19 cellular contexts compared by ENCODE assay signal in genomic region chr21:44847261-44848056, GRCh38. TPM values are rescaled to one million over a fixed set of nuclear protein-coding genes. Genes with fewer than 3 reads are reported as not detected.
DNase-seq lines count a peak whose midpoint lies in the region; ATAC-seq, FAIRE-seq and TF ChIP-seq lines count a peak whose summit lies in the region.
"Had no signal": no experiment of that assay in that cellular context is flagged by ENCODE, and none has a peak within 500 bp of the region (broad histone marks: within the 10 kb centered on the region; RNA-seq: fewer than 3 reads in every experiment).

No MANE protein-coding gene starts in this region.

- no peak overlapping the region for H2AK5ac ChIP-seq in H1 (ENCODE audit: low read depth, low read length)

- H3K4me1 ChIP-seq in SK-N-SH (ENCODE audit: control insufficient read depth in 1 of 2, insufficient read depth in 2 of 2, low read depth in 1 of 2, low read length in 1 of 2) (peaks cover 0 to 13% of the 10 kb centered on the region in 2 experiments; a peak in 1 of 4 replicates), Peyer's patch (peaks cover 8 to 52% (median 13%) of the 10 kb centered on the region in 4 donors), H1 (replicated peaks in 1 of 4; ENCODE audit: control insufficient read depth in 3 of 4, insufficient read depth in 4 of 4, low read length in 3 of 4) (peaks cover 0 to 16% (median 4%) of the 10 kb centered on the region in 4 experiments; a peak in 5 of 7 replicates), psoas muscle (peaks cover 10% of the 10 kb centered on the region), spleen (peaks cover 17 to 64% (median 24%) of the 10 kb centered on the region in 6 donors)

- 89% methylated on average over 12 of the region's 24 CpGs for WGBS in SK-N-SH (ENCODE audit: low lambda C conversion rate)
- 88% methylated on average over 24 of the region's 24 CpGs; no CpG with 5 or more reads in 1 of the 2 experiments for WGBS in H1 (ENCODE audit: extremely low coverage in 1 of 2, insufficient coverage in 1 of 2, insufficient read length in 1 of 2, insufficient replicate concordance in 2 of 2, low coverage in 1 of 2, low lambda C conversion rate in 2 of 2, missing lambda C conversion rate in 1 of 2), 2 experiments
- WGBS in psoas muscle, 3 donors: 68 to 70% (median 69%) methylated on average over 24 of the region's 24 CpGs
- WGBS in spleen, 5 donors: 83 to 94% (median 89%) methylated on average over 15 to 24 of the region's 24 CpGs

- H3K14ac ChIP-seq in H1 (ENCODE audit: insufficient read length): no peak overlapping the region

- H3K36me3 ChIP-seq in SK-N-SH (replicated peaks in 1 of 2; ENCODE audit: control insufficient read depth in 1 of 2, insufficient read depth in 2 of 2, low read length in 1 of 2) (peaks cover 25 to 34% of the 10 kb centered on the region in 2 experiments), Peyer's patch (peaks cover 0 to 41% (median 0%) of the 10 kb centered on the region in 3 donors), H1 (ENCODE audit: control insufficient read depth in 2 of 4, insufficient read depth in 4 of 4, low read length in 3 of 4) (peaks cover 14 to 24% (median 20%) of the 10 kb centered on the region in 4 experiments; a peak in 6 of 8 replicates), psoas muscle (ENCODE audit: insufficient read depth in 1 of 2, low read depth in 1 of 2) (peaks cover 7 to 36% of the 10 kb centered on the region in 2 donors), spleen (peaks cover 3 to 50% (median 38%) of the 10 kb centered on the region in 6 donors)

- no peaks in the 10 kb centered on the region for H3K27me3 ChIP-seq in SK-N-SH (ENCODE audit: insufficient read depth)
- no peaks in the 10 kb centered on the region for H3K27me3 ChIP-seq in Peyer's patch
- H3K27me3 ChIP-seq in H1 (replicated peaks in 1 of 4; ENCODE audit: control insufficient read depth in 3 of 4, extremely low read depth in 1 of 4, insufficient read depth in 3 of 4, low read length in 3 of 4): no peaks in the 10 kb centered on the region
- peaks cover 0 to 21% (median 0%) of the 10 kb centered on the region in 3 donors for H3K27me3 ChIP-seq in psoas muscle (ENCODE audit: insufficient read depth in 3 of 3, low read length in 2 of 3)
- peaks cover 0 to 24% (median 0%) of the 10 kb centered on the region in 7 donors for H3K27me3 ChIP-seq in spleen (replicated peaks in 1 of 7)

- no peak overlapping the region for H3K23ac ChIP-seq in H1 (ENCODE audit: insufficient read length)

- H4K8ac ChIP-seq in H1 (ENCODE audit: extremely low read depth, insufficient read depth, low read length): peak overlapping the region; percentile 63

- no peaks in the 10 kb centered on the region; the same call in 1 of the 2 replicates for H3K79me1 ChIP-seq in H1 (ENCODE audit: low read depth, low read length)

- H3K56ac ChIP-seq in H1 (replicated peaks; ENCODE audit: insufficient read length, low read depth, low read length): no peak overlapping the region

- no peak overlapping the region for H4K5ac ChIP-seq in H1 (ENCODE audit: insufficient read length, low read depth, low read length)

- no peak for TF ChIP-seq EP300 in SK-N-SH (IDR thresholded peaks at IDR 0.05; ENCODE audit: borderline replicate concordance in 1 of 2, low read depth in 1 of 2, low read length in 1 of 2)
- no peak for TF ChIP-seq EP300 in H1 (IDR thresholded peaks at IDR 0.05; ENCODE audit: borderline replicate concordance in 1 of 2, low read depth in 2 of 2, low read length in 2 of 2)

- intact Hi-C loops in psoas muscle (cut with DNase I) (no loop called here), spleen (cut with DNase I; ENCODE audit: low total_unique reads) (no loop called here)

- no peak for FAIRE-seq in H1 (lab: Jason Lieb, UNC)
- FAIRE-seq: RCC 7860 had no signal

- no peak for DNase-seq in SK-N-SH
- DNase-seq in Peyer's patch: peak in 2 of 3 donors; percentile 44 to 48
- no peak for DNase-seq in H1 (ENCODE audit: low read depth in 1 of 2, low spot score in 2 of 2)
- no peak for DNase-seq in psoas muscle
- DNase-seq in spleen: no peak
- no peak for DNase-seq in T-helper 2 cell
- DNase-seq: 8988T; body of pancreas; naive B cell; NK-92 treated with Interleukin-12 subunit alpha and Interleukin-12 subunit beta, amount 100 ng/mL, for 24 hours; occipital lobe; stimulated activated CD4-positive, alpha-beta T cell treated with anti-CD3 and anti-CD28 coated beads, Interleukin-2, amount 100 ng/mL, for 48 hours; stimulated activated naive CD4-positive, alpha-beta T cell treated with Interleukin-2 at 50 U/mL for 16 hours had no signal

- H4K91ac ChIP-seq in H1 (replicated peaks; ENCODE audit: insufficient read length, low read length): no peak overlapping the region

- H3K9me3 ChIP-seq in SK-N-SH: no peaks in the 10 kb centered on the region
- no peaks in the 10 kb centered on the region for H3K9me3 ChIP-seq in Peyer's patch
- H3K9me3 ChIP-seq in H1 (ENCODE audit: insufficient read depth in 2 of 2, low read depth in 1 of 2, low read length in 1 of 2): no peaks in the 10 kb centered on the region; a peak in 1 of 4 replicates
- H3K9me3 ChIP-seq in psoas muscle: no peaks in the 10 kb centered on the region
- no peaks in the 10 kb centered on the region for H3K9me3 ChIP-seq in spleen
- H3K9me3 ChIP-seq: body of pancreas had no signal

- H2BK5ac ChIP-seq in H1 (ENCODE audit: low read depth, low read length): no peak overlapping the region

- no peaks in the 10 kb centered on the region for H3F3A ChIP-seq in SK-N-SH (replicated peaks; ENCODE audit: insufficient read depth)

- TF ChIP-seq CTCF in SK-N-SH (IDR thresholded peaks at IDR 0.05) (no peak), Peyer's patch (IDR thresholded peaks at IDR 0.05) (no peak), H1 (IDR thresholded peaks at IDR 0.05; ENCODE audit: control extremely low read depth in 1 of 3, insufficient read depth in 1 of 3, low read depth in 1 of 3, low read length in 3 of 3) (no peak), psoas muscle (IDR thresholded peaks at IDR 0.05) (no peak), spleen (IDR thresholded peaks at IDR 0.05 in 8 of 11, conservative IDR thresholded peaks at IDR 0.05 in 3 of 11) (no peak)

- TF ChIP-seq POLR2A in Peyer's patch (IDR thresholded peaks at IDR 0.05) (no peak), H1 (IDR thresholded peaks at IDR 0.05; ENCODE audit: control extremely low read depth in 1 of 2, low read depth in 2 of 2, low read length in 2 of 2) (no peak), spleen (IDR thresholded peaks at IDR 0.05) (no peak)

- H4K20me1 ChIP-seq in SK-N-SH (ENCODE audit: insufficient read depth): peaks cover 16% of the 10 kb centered on the region
- H4K20me1 ChIP-seq in H1 (replicated peaks in 1 of 2; ENCODE audit: control insufficient read depth in 1 of 2, insufficient read depth in 2 of 2, low read length in 2 of 2): peaks cover 0 to 4% of the 10 kb centered on the region in 2 experiments

- H3K4me2 ChIP-seq in SK-N-SH: no peak overlapping the region
- no peak overlapping the region; a peak in 1 of 4 replicates for H3K4me2 ChIP-seq in H1 (ENCODE audit: insufficient read depth in 1 of 2, low read depth in 2 of 2, low read length in 2 of 2)

- H2BK20ac ChIP-seq in H1 (ENCODE audit: low read length): no peak overlapping the region

- no peak overlapping the region for H2BK120ac ChIP-seq in H1 (replicated peaks; ENCODE audit: low read depth, low read length)

- H3K4me3 ChIP-seq in SK-N-SH (ENCODE audit: low read depth in 2 of 2, low read length in 1 of 2): no peak overlapping the region
- no peak overlapping the region for H3K4me3 ChIP-seq in Peyer's patch
- H3K4me3 ChIP-seq in H1 (ENCODE audit: extremely low read depth in 1 of 4, insufficient read depth in 2 of 4, low read depth in 3 of 4, low read length in 4 of 4): no peak overlapping the region
- H3K4me3 ChIP-seq in psoas muscle: no peak overlapping the region
- no peak overlapping the region for H3K4me3 ChIP-seq in spleen
- H3K4me3 ChIP-seq: body of pancreas, lung, smooth muscle cell had no signal

- ATAC-seq in SK-N-SH treated with all-trans-retinoic acid at 6 μM for 48 hours (peak; percentile 4; the same call in 1 of the 3 replicates), psoas muscle (peak; percentile 2 to 30 (median 15)), GM21737 (IDR thresholded peaks at IDR 0.05; ENCODE audit: unreplicated experiment) (no peak)
- ATAC-seq: body of pancreas had no signal

- H3K9me2 ChIP-seq in SK-N-SH: no peaks in the 10 kb centered on the region

- H2BK15ac ChIP-seq in H1 (ENCODE audit: low read length): no peak overlapping the region

- no peak overlapping the region for H3K9ac ChIP-seq in SK-N-SH
- no peak overlapping the region for H3K9ac ChIP-seq in H1 (replicated peaks in 1 of 4; ENCODE audit: extremely low read depth in 1 of 4, low read depth in 3 of 4, low read length in 3 of 4)

- CTCF ChIA-PET in SK-N-SH (lab: Yijun Ruan, JAX) (interaction anchor here (0.5 to 0.6 kb wide), 2 partner anchors 26 to 338 kb away, joined by 3 read pairs; no protein-coding TSS in a partner anchor), H1 (lab: Charles Lee; ENCODE audit: partially characterized antibody) (interaction anchor here (0.8 to 1.1 kb wide), 2 partner anchors 12 to 45 kb away, joined by 4 read pairs; no protein-coding TSS in a partner anchor)

- no peak overlapping the region for H3K27ac ChIP-seq in SK-N-SH (ENCODE audit: low read depth in 2 of 2, low read length in 1 of 2)
- H3K27ac ChIP-seq in Peyer's patch: no peak overlapping the region
- H3K27ac ChIP-seq in H1 (ENCODE audit: low read depth, low read length): no peak overlapping the region
- no peak overlapping the region for H3K27ac ChIP-seq in psoas muscle
- no peak overlapping the region for H3K27ac ChIP-seq in spleen
- H3K27ac ChIP-seq: body of pancreas had no signal

- H3K23me2 ChIP-seq in H1 (ENCODE audit: low read depth, low read length): peaks cover 3% of the 10 kb centered on the region; the same call in 1 of the 2 replicates

- H3K4ac ChIP-seq in H1 (replicated peaks; ENCODE audit: insufficient read length, low read depth, low read length): no peak overlapping the region

- H2BK12ac ChIP-seq in H1 (ENCODE audit: low read depth, low read length): no peak overlapping the region

- no peak overlapping the region; the same call in 1 of the 2 replicates for H3K18ac ChIP-seq in H1 (ENCODE audit: extremely low read depth, low read length)

- H2AFZ ChIP-seq in SK-N-SH (ENCODE audit: low read depth) (no peak overlapping the region), H1 (ENCODE audit: low read length) (no peak overlapping the region)
- H2AFZ ChIP-seq: GM23248 had no signal

- POLR2A ChIA-PET in SK-N-SH (lab: Yijun Ruan, JAX): interaction anchor here (0.6 kb wide), 1 partner anchor 101 kb away, joined by 3 read pairs; no protein-coding TSS in a partner anchor
- POLR2A ChIA-PET in H1 (lab: Charles Lee; ENCODE audit: partially characterized antibody): interaction anchor here (0.7 to 2.3 kb wide), 4 partner anchors 10 to 186 kb away, joined by 3 to 5 read pairs (median 4); no protein-coding TSS in a partner anchor

- peaks cover 16% of the 10 kb centered on the region for H3K79me2 ChIP-seq in SK-N-SH (ENCODE audit: insufficient read depth)
- H3K79me2 ChIP-seq in H1 (ENCODE audit: control insufficient read depth in 1 of 2, insufficient read depth in 2 of 2, low read length in 2 of 2): no peaks in the 10 kb centered on the region

- TF ChIP-seq RAD21 in SK-N-SH (IDR thresholded peaks at IDR 0.05; ENCODE audit: low read length) (no peak), H1 (IDR thresholded peaks at IDR 0.05 in 1 of 2, conservative IDR thresholded peaks at IDR 0.05 in 1 of 2; ENCODE audit: low read depth in 2 of 2, low read length in 2 of 2) (no peak)

RNA-seq across cellular contexts. Expression of gene PTTG1IP, which starts 26.0 kb away (rescaled TPM):
- polyA plus RNA-seq in SK-N-SH (2012; rRNA removed) (171 and 196 TPM in 2 replicates), H1 (2011; rRNA removed) (88.9 and 90.8 TPM in 2 replicates), psoas muscle (100 to 1,000 TPM in 1 of 3 donors, 10 to 100 TPM in 2; 57.1 to 108 (median 69.3) TPM), spleen (10 to 100 TPM; 57.6 to 69.3 (median 64.9) TPM)
- polyA plus RNA-seq in SK-N-SH (2012; cell fraction: cytosol; rRNA removed): 173 and 196 TPM in 2 replicates
- polyA plus RNA-seq in SK-N-SH (2012; cell fraction: nucleus; rRNA removed): 113 and 135 TPM in 2 replicates
- total RNA-seq in Peyer's patch (100 to 1,000 TPM in 3 of 4 donors, 10 to 100 TPM in 1; 69.3 to 495 (median 390) TPM), psoas muscle (10 to 100 TPM; 49.6 to 72.1 (median 66.5) TPM), spleen (100 to 1,000 TPM; 121 to 189 (median 165) TPM)
- 124 and 130 TPM in 2 replicates for total RNA-seq in H1 (2021; fragmentation: NEBNext Ultra II Directional; extraction: Animal tissue kit (Norgen Biotek cat#: 25700))
- 98.5 TPM for polyA plus RNA-seq in H1 (2011; cell fraction: cytosol; rRNA removed)
- 76.0 TPM for polyA plus RNA-seq in H1 (2011; cell fraction: nucleus; rRNA removed)
- polyA plus RNA-seq in H1 (2012, experiment 1 of 2): 76.4 to 95.3 TPM (median 87.0 TPM) in 4 replicates
- 117 TPM for polyA plus RNA-seq in H1 (2012, experiment 2 of 2)
- polyA plus RNA-seq in H1 (2013, experiment 1 of 2): 140 TPM
- 172 TPM for polyA plus RNA-seq in H1 (2013, experiment 2 of 2)
- polyA minus RNA-seq in H1 (2011; rRNA and poly(A)+ RNA removed): 63.7 and 69.2 TPM in 2 replicates
- polyA minus RNA-seq in H1 (2011; cell fraction: cytosol; rRNA and poly(A)+ RNA removed): 110 TPM
- polyA minus RNA-seq in H1 (2011; cell fraction: nucleus; rRNA and poly(A)+ RNA removed): 39.1 TPM

RNA-seq across cellular contexts. Expression of gene SUMO3, which starts 29.6 kb away (rescaled TPM):
- polyA plus RNA-seq in SK-N-SH (2012; rRNA removed): 89.0 and 125 TPM in 2 replicates
- 116 and 122 TPM in 2 replicates for polyA plus RNA-seq in SK-N-SH (2012; cell fraction: cytosol; rRNA removed)
- polyA plus RNA-seq in SK-N-SH (2012; cell fraction: nucleus; rRNA removed): 31.5 and 38.2 TPM in 2 replicates
- 10 to 100 TPM; 42.6 to 57.6 (median 49.8) TPM for total RNA-seq in Peyer's patch
- 95.0 and 96.8 TPM in 2 replicates for total RNA-seq in H1 (2021; fragmentation: NEBNext Ultra II Directional; extraction: Animal tissue kit (Norgen Biotek cat#: 25700))
- 97.8 and 101 TPM in 2 replicates for polyA plus RNA-seq in H1 (2011; rRNA removed)
- polyA plus RNA-seq in H1 (2011; cell fraction: cytosol; rRNA removed): 105 TPM
- polyA plus RNA-seq in H1 (2011; cell fraction: nucleus; rRNA removed): 35.1 TPM
- 88.6 to 98.6 TPM (median 95.5 TPM) in 4 replicates for polyA plus RNA-seq in H1 (2012, experiment 1 of 2)
- polyA plus RNA-seq in H1 (2012, experiment 2 of 2): 117 TPM
- polyA plus RNA-seq in H1 (2013, experiment 1 of 2): 98.6 TPM
- 104 TPM for polyA plus RNA-seq in H1 (2013, experiment 2 of 2)
- polyA minus RNA-seq in H1 (2011; rRNA and poly(A)+ RNA removed): 47.9 and 48.2 TPM in 2 replicates
- 49.1 TPM for polyA minus RNA-seq in H1 (2011; cell fraction: cytosol; rRNA and poly(A)+ RNA removed)
- 39.7 TPM for polyA minus RNA-seq in H1 (2011; cell fraction: nucleus; rRNA and poly(A)+ RNA removed)
- 10 to 100 TPM; 50.2 to 78.7 (median 65.6) TPM for total RNA-seq in psoas muscle
- 10 to 100 TPM; 38.6 to 86.6 (median 58.7) TPM for polyA plus RNA-seq in psoas muscle
- 100 to 1,000 TPM in 1 of 7 donors, 10 to 100 TPM in 6; 62.2 to 101 (median 68.6) TPM for total RNA-seq in spleen
- 10 to 100 TPM; 38.2 to 90.7 (median 57.9) TPM for polyA plus RNA-seq in spleen

RNA-seq across cellular contexts. Expression of gene UBE2G2, which starts 45.8 kb away (rescaled TPM):
- polyA plus RNA-seq in SK-N-SH (2012; rRNA removed): 129 and 149 TPM in 2 replicates
- 55.4 and 71.0 TPM in 2 replicates for polyA plus RNA-seq in SK-N-SH (2012; cell fraction: cytosol; rRNA removed)
- polyA plus RNA-seq in SK-N-SH (2012; cell fraction: nucleus; rRNA removed): 527 and 606 TPM in 2 replicates
- 100 to 1,000 TPM in 2 of 4 donors, 10 to 100 TPM in 2; 68.8 to 116 (median 95.1) TPM for total RNA-seq in Peyer's patch
- total RNA-seq in H1 (2021; fragmentation: NEBNext Ultra II Directional; extraction: Animal tissue kit (Norgen Biotek cat#: 25700)): 93.0 and 101 TPM in 2 replicates
- 96.3 and 145 TPM in 2 replicates for polyA plus RNA-seq in H1 (2011; rRNA removed)
- 155 TPM for polyA plus RNA-seq in H1 (2011; cell fraction: cytosol; rRNA removed)
- 199 TPM for polyA plus RNA-seq in H1 (2011; cell fraction: nucleus; rRNA removed)
- polyA plus RNA-seq in H1 (2012, experiment 1 of 2): 118 to 169 TPM (median 137 TPM) in 4 replicates
- polyA plus RNA-seq in H1 (2012, experiment 2 of 2): 37.9 TPM
- 64.7 TPM for polyA plus RNA-seq in H1 (2013, experiment 1 of 2)
- 58.9 TPM for polyA plus RNA-seq in H1 (2013, experiment 2 of 2)
- 140 and 150 TPM in 2 replicates for polyA minus RNA-seq in H1 (2011; rRNA and poly(A)+ RNA removed)
- polyA minus RNA-seq in H1 (2011; cell fraction: cytosol; rRNA and poly(A)+ RNA removed): 77.9 TPM
- polyA minus RNA-seq in H1 (2011; cell fraction: nucleus; rRNA and poly(A)+ RNA removed): 82.5 TPM
- total RNA-seq in psoas muscle: 10 to 100 TPM; 64.9 to 93.8 (median 81.7) TPM
- 10 to 100 TPM; 39.0 to 72.8 (median 55.3) TPM for polyA plus RNA-seq in psoas muscle
- total RNA-seq in spleen: 100 to 1,000 TPM in 3 of 7 donors, 10 to 100 TPM in 4; 81.1 to 125 (median 93.8) TPM
- polyA plus RNA-seq in spleen: 10 to 100 TPM; 39.4 to 58.0 (median 46.9) TPM

Comparison
In these comparisons a context has a peak if more than half of its experiments do, and no peak if none do; other contexts are left out.
1. DNase-seq: peak in Peyer's patch (2 of 3); none in SK-N-SH (single experiment), H1 (0 of 2), psoas muscle (0 of 2), spleen (single experiment) and T-helper 2 cell (0 of 5).